Comparison of ENCODE assay signal across 18 cellular contexts in the genomic region with DNA sequence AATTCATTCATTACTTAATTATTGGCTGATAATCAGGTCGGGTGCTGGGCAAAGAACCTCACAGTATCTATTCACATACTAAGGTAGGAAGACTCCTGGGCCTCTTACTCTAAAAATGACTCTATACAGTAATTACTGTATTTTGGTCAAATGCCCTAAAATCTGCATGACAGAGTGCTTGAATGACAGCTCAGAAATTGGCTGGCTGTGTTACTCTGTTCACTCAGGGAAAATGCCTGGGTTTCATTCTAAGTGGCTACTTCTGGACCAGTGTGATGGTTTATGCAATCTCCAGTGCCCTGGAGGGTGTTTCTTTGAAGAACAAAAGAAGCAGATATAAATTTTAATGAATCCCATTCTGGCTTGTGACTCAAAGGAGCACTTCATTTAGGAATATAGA. TPM values are rescaled to one million over a fixed set of nuclear protein-coding genes. Genes with fewer than 3 reads are reported as not detected.
DNase-seq lines count a peak whose midpoint lies in the region; ATAC-seq and TF ChIP-seq lines count a peak whose summit lies in the region.
"Had no signal": no experiment of that assay in that cellular context is flagged by ENCODE, and none has a peak within 500 bp of the region (broad histone marks: within the 10 kb centered on the region; RNA-seq: fewer than 3 reads in every experiment).

No MANE protein-coding gene starts in this region.

- intact Hi-C loops in activated CD8-positive, alpha-beta T cell treated with anti-CD3 and anti-CD28 coated beads for 36 hours (cut with micrococcal nuclease) = no loop called here

- ATAC-seq in activated CD8-positive, alpha-beta T cell treated with anti-CD3 and anti-CD28 coated beads for 36 hours = peak; percentile 10
- no peak for ATAC-seq in activated CD8-positive, alpha-beta T cell treated with anti-CD3 and anti-CD28 coated beads, Interleukin-2, amount 10 ng/mL, durations not matched to agents 7 days and 5 days
- ATAC-seq: HepG2 had no signal

- H3K36me3 Mint-ChIP-seq in activated CD8-positive, alpha-beta T cell treated with anti-CD3 and anti-CD28 coated beads for 36 hours (ENCODE audit: low read depth) = no peaks in the 10 kb centered on the region
- no peaks in the 10 kb centered on the region for H3K36me3 Mint-ChIP-seq in activated CD8-positive, alpha-beta T cell treated with anti-CD3 and anti-CD28 coated beads, Interleukin-2, amount 10 ng/mL, durations not matched to agents 7 days and 5 days (ENCODE audit: low read depth)
- no peaks in the 10 kb centered on the region for H3K36me3 Mint-ChIP-seq in neural crest cell (ENCODE audit: low read depth)
- H3K36me3 Mint-ChIP-seq: CD4-positive, CD25-positive, alpha-beta regulatory T cell; CD8-positive, alpha-beta memory T cell; IgD-negative memory B cell had no signal

- no peak overlapping the region for H3K27ac Mint-ChIP-seq in activated CD8-positive, alpha-beta T cell treated with anti-CD3 and anti-CD28 coated beads for 36 hours
- H3K27ac Mint-ChIP-seq in activated CD8-positive, alpha-beta T cell treated with anti-CD3 and anti-CD28 coated beads, Interleukin-2, amount 10 ng/mL, durations not matched to agents 7 days and 5 days = no peak overlapping the region
- peak overlapping the region; percentile 59 for H3K27ac Mint-ChIP-seq in neural crest cell (ENCODE audit: unreplicated experiment)
- H3K27ac Mint-ChIP-seq: CD4-positive, CD25-positive, alpha-beta regulatory T cell; CD8-positive, alpha-beta memory T cell; H9; IgD-negative memory B cell had no signal

- POLR2A ChIA-PET in activated CD8-positive, alpha-beta T cell treated with anti-CD3 and anti-CD28 coated beads for 36 hours (lab: Charles Lee) = no interaction called here
- POLR2A ChIA-PET in activated CD8-positive, alpha-beta T cell treated with anti-CD3 and anti-CD28 coated beads, Interleukin-2, amount 10 ng/mL, durations not matched to agents 7 days and 5 days (lab: Charles Lee) = no interaction called here

- no peak for TF ChIP-seq CTCF in activated CD8-positive, alpha-beta T cell treated with anti-CD3 and anti-CD28 coated beads for 36 hours (IDR thresholded peaks at IDR 0.05)
- TF ChIP-seq CTCF in neural crest cell (conservative IDR thresholded peaks at IDR 0.05) (no peak), GM20000 (IDR thresholded peaks at IDR 0.05; ENCODE audit: extremely low read depth, missing control alignments) (no peak)

- DNase-seq in activated CD8-positive, alpha-beta T cell treated with anti-CD3 and anti-CD28 coated beads for 36 hours = no peak
- no peak for DNase-seq in activated CD8-positive, alpha-beta T cell treated with anti-CD3 and anti-CD28 coated beads, Interleukin-2, amount 10 ng/mL, durations not matched to agents 7 days and 5 days
- DNase-seq in DMS79 treated with DMSO at 0.1 percent for 48 hours (lab: John Stamatoyannopoulos, UW) = peak; percentile 76
- DNase-seq in NCI-H187 treated with DMSO at 0.1 percent for 48 hours (lab: John Stamatoyannopoulos, UW) = peak; percentile 19
- no peak for DNase-seq in neural crest cell (ENCODE audit: low read depth, low spot score)
- DNase-seq in GM20000 (ENCODE audit: low spot score) = no peak
- no peak for DNase-seq in NCI-H82 (lab: John Stamatoyannopoulos, UW)
- DNase-seq: ACHN; BE2C; C1 segment of cervical spinal cord; CD4-positive, CD25-positive, alpha-beta regulatory T cell; CD8-positive, alpha-beta memory T cell; COR-L47; GF-D8; H9 had no signal

- H3K27me3 Mint-ChIP-seq in activated CD8-positive, alpha-beta T cell treated with anti-CD3 and anti-CD28 coated beads for 36 hours = peaks cover 13% of the 10 kb centered on the region
- peaks cover 19% of the 10 kb centered on the region for H3K27me3 Mint-ChIP-seq in activated CD8-positive, alpha-beta T cell treated with anti-CD3 and anti-CD28 coated beads, Interleukin-2, amount 10 ng/mL, durations not matched to agents 7 days and 5 days (ENCODE audit: low read depth)
- peaks cover 22% of the 10 kb centered on the region for H3K27me3 Mint-ChIP-seq in neural crest cell (ENCODE audit: low read depth)

- CTCF ChIA-PET in activated CD8-positive, alpha-beta T cell treated with anti-CD3 and anti-CD28 coated beads for 36 hours (lab: Charles Lee) = no interaction called here
- CTCF ChIA-PET in activated CD8-positive, alpha-beta T cell treated with anti-CD3 and anti-CD28 coated beads, Interleukin-2, amount 10 ng/mL, durations not matched to agents 7 days and 5 days (lab: Charles Lee) = interaction anchor here (1.1 kb wide), 1 partner anchor 296 kb away, joined by 5 read pairs; no protein-coding TSS in a partner anchor

- no peaks in the 10 kb centered on the region for H3K9me3 Mint-ChIP-seq in activated CD8-positive, alpha-beta T cell treated with anti-CD3 and anti-CD28 coated beads for 36 hours
- H3K9me3 Mint-ChIP-seq in activated CD8-positive, alpha-beta T cell treated with anti-CD3 and anti-CD28 coated beads, Interleukin-2, amount 10 ng/mL, durations not matched to agents 7 days and 5 days (ENCODE audit: insufficient read depth) = no peaks in the 10 kb centered on the region
- H3K9me3 Mint-ChIP-seq in neural crest cell = no peaks in the 10 kb centered on the region
- H3K9me3 Mint-ChIP-seq: CD4-positive, CD25-positive, alpha-beta regulatory T cell; CD8-positive, alpha-beta memory T cell; H9; IgD-negative memory B cell had no signal

- H3K4me3 Mint-ChIP-seq in activated CD8-positive, alpha-beta T cell treated with anti-CD3 and anti-CD28 coated beads for 36 hours = no peak overlapping the region
- H3K4me3 Mint-ChIP-seq in activated CD8-positive, alpha-beta T cell treated with anti-CD3 and anti-CD28 coated beads, Interleukin-2, amount 10 ng/mL, durations not matched to agents 7 days and 5 days = no peak overlapping the region
- no peak overlapping the region for H3K4me3 Mint-ChIP-seq in neural crest cell
- H3K4me3 Mint-ChIP-seq: CD4-positive, CD25-positive, alpha-beta regulatory T cell; CD8-positive, alpha-beta memory T cell; H9; IgD-negative memory B cell had no signal

- peaks cover 13% of the 10 kb centered on the region for H3K4me1 Mint-ChIP-seq in activated CD8-positive, alpha-beta T cell treated with anti-CD3 and anti-CD28 coated beads for 36 hours (ENCODE audit: low read depth)
- H3K4me1 Mint-ChIP-seq in activated CD8-positive, alpha-beta T cell treated with anti-CD3 and anti-CD28 coated beads, Interleukin-2, amount 10 ng/mL, durations not matched to agents 7 days and 5 days (ENCODE audit: low read depth) = peaks cover 13% of the 10 kb centered on the region
- no peaks in the 10 kb centered on the region for H3K4me1 Mint-ChIP-seq in neural crest cell
- H3K4me1 Mint-ChIP-seq: IgD-negative memory B cell had no signal

RNA-seq across cellular contexts. Expression of gene GABRR3, which starts 2.2 kb away (rescaled TPM):
- not detected for total RNA-seq in activated CD8-positive, alpha-beta T cell treated with anti-CD3 and anti-CD28 coated beads for 36 hours
- not detected for total RNA-seq in activated CD8-positive, alpha-beta T cell treated with anti-CD3 and anti-CD28 coated beads, Interleukin-2, amount 10 ng/mL, durations not matched to agents 7 days and 5 days
- total RNA-seq in neural crest cell = not detected in 2 replicates
- total RNA-seq: CD4-positive, CD25-positive, alpha-beta regulatory T cell; CD8-positive, alpha-beta memory T cell; H1; H9 had no signal

RNA-seq across cellular contexts. Expression of gene OR5AC2, which starts 54.1 kb away (rescaled TPM):
- total RNA-seq in activated CD8-positive, alpha-beta T cell treated with anti-CD3 and anti-CD28 coated beads for 36 hours = not detected
- total RNA-seq in activated CD8-positive, alpha-beta T cell treated with anti-CD3 and anti-CD28 coated beads, Interleukin-2, amount 10 ng/mL, durations not matched to agents 7 days and 5 days = not detected
- not detected in 2 replicates for total RNA-seq in neural crest cell
- total RNA-seq: CD4-positive, CD25-positive, alpha-beta regulatory T cell; CD8-positive, alpha-beta memory T cell; H1; H9; HepG2 had no signal

Comparison
In these comparisons a context has a peak if more than half of its experiments do, and no peak if none do; other contexts are left out.
1. DNase-seq: peak in DMS79 treated with DMSO at 0.1 percent for 48 hours (single experiment) and NCI-H187 treated with DMSO at 0.1 percent for 48 hours (single experiment); none in activated CD8-positive, alpha-beta T cell treated with anti-CD3 and anti-CD28 coated beads for 36 hours (single experiment), activated CD8-positive, alpha-beta T cell treated with anti-CD3 and anti-CD28 coated beads, Interleukin-2, amount 10 ng/mL, durations not matched to agents 7 days and 5 days (single experiment), neural crest cell (single experiment), GM20000 (single experiment) and NCI-H82 (single experiment).